19 cellular contexts compared by ENCODE assay signal in the genomic region with DNA sequence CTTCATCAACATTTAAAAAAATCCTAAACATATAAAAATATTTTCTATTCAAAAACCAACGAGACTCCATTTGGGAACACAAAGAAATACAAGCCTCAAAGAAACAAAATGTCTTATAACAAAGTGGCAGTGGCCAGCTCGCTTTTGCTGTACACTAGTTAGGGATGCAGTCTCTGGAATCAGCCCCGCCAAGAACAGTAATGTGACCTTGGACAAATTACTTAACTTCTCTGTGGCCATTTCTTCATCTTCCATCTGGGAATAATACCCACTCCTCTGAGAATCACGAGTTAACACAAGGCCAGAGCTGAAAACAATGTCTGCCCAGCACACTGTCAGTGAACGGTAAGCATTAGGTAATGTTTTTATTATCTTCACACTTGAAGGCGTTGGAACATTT. TPM values are rescaled to one million over a fixed set of nuclear protein-coding genes. Genes with fewer than 3 reads are reported as not detected.
DNase-seq lines count a peak whose midpoint lies in the region; ATAC-seq and TF ChIP-seq lines count a peak whose summit lies in the region.
"Had no signal": no experiment of that assay in that cellular context is flagged by ENCODE, and none has a peak within 500 bp of the region (broad histone marks: within the 10 kb centered on the region; RNA-seq: fewer than 3 reads in every experiment).

No MANE protein-coding gene starts in this region.

- no peaks in the 10 kb centered on the region for H3F3A ChIP-seq in Loucy (ENCODE audit: low read depth)

- ATAC-seq in CD4-positive, alpha-beta T cell (ENCODE audit: poor library complexity) = no peak
- ATAC-seq in activated naive CD8-positive, alpha-beta T cell treated with anti-CD3 and anti-CD28 coated beads, Interleukin-2, amount 50 U/mL, for 24 hours = no peak
- no peak for ATAC-seq in natural killer cell
- ATAC-seq in GM19463 (IDR thresholded peaks at IDR 0.05; ENCODE audit: unreplicated experiment) = no peak
- ATAC-seq: GM23338, PC-3 had no signal

- POLR2A ChIA-PET in CD4-positive, alpha-beta T cell (lab: Charles Lee) = interaction anchor here (1.1 to 13.5 kb wide), 4 partner anchors 17 to 48 kb away, joined by 3 to 301 read pairs (median 4); partner anchors contain the start of gene STAT5A

- no peaks in the 10 kb centered on the region for H3K9me3 ChIP-seq in CD4-positive, alpha-beta T cell (ENCODE audit: control insufficient read depth, low read length)
- H3K9me3 ChIP-seq in Loucy (ENCODE audit: insufficient read depth, low read depth, low read length) = no peaks in the 10 kb centered on the region
- no peaks in the 10 kb centered on the region for H3K9me3 ChIP-seq in WERI-Rb-1 (ENCODE audit: severe bottlenecking)
- H3K9me3 ChIP-seq: BE2C, right atrium auricular region had no signal

- H2AFZ ChIP-seq in Loucy (ENCODE audit: low read length) = no peak overlapping the region
- H2AFZ ChIP-seq: GM23338 had no signal

- H3K36me3 ChIP-seq in Loucy (ENCODE audit: insufficient read depth, low read length) = no peaks in the 10 kb centered on the region
- H3K36me3 ChIP-seq in WERI-Rb-1 = no peaks in the 10 kb centered on the region
- H3K36me3 ChIP-seq: BE2C, right atrium auricular region had no signal

- H3K4me3 Mint-ChIP-seq in CD4-positive, alpha-beta T cell = peak overlapping the region; percentile 88
- H3K4me3 Mint-ChIP-seq in activated naive CD8-positive, alpha-beta T cell treated with anti-CD3 and anti-CD28 coated beads, Interleukin-2, amount 50 U/mL, for 24 hours = peak overlapping the region; percentile 50
- H3K4me3 Mint-ChIP-seq in natural killer cell = no peak overlapping the region
- H3K4me3 Mint-ChIP-seq: GM23338, nephron had no signal

- peak overlapping the region; percentile 98 for H3K9ac ChIP-seq in Loucy (ENCODE audit: low read depth, low read length, poor library complexity, severe bottlenecking)

- no peak for TF ChIP-seq CTCF in CD4-positive, alpha-beta T cell (IDR thresholded peaks at IDR 0.05)
- TF ChIP-seq CTCF in Loucy (conservative IDR thresholded peaks at IDR 0.05; ENCODE audit: low read length) (no peak), natural killer cell (IDR thresholded peaks at IDR 0.05) (no peak), WERI-Rb-1 (IDR thresholded peaks at IDR 0.05; ENCODE audit: low read depth, low read length) (no peak)

- CTCF ChIA-PET in CD4-positive, alpha-beta T cell (lab: Charles Lee) = interaction anchor here (1.1 to 6.1 kb wide), 3 partner anchors 19 to 48 kb away, joined by 4 to 51 read pairs (median 28); no protein-coding TSS in a partner anchor

- intact Hi-C loops in CD4-positive, alpha-beta T cell (cut with DNase I, micrococcal nuclease) = no loop called here
- intact Hi-C loops in natural killer cell (cut with micrococcal nuclease) = loop anchor here (10.0 kb wide), 1 partner anchor 46 kb away; no protein-coding TSS in a partner anchor

- no peaks in the 10 kb centered on the region for H3K27me3 Mint-ChIP-seq in CD4-positive, alpha-beta T cell
- H3K27me3 Mint-ChIP-seq in activated naive CD8-positive, alpha-beta T cell treated with anti-CD3 and anti-CD28 coated beads, Interleukin-2, amount 50 U/mL, for 24 hours = no peaks in the 10 kb centered on the region
- H3K27me3 Mint-ChIP-seq in natural killer cell (ENCODE audit: low read depth in 2 of 2) = no peaks in the 10 kb centered on the region

- no peak for DNase-seq in CD4-positive, alpha-beta T cell
- DNase-seq in activated naive CD8-positive, alpha-beta T cell treated with anti-CD3 and anti-CD28 coated beads, Interleukin-2, amount 50 U/mL, for 24 hours = no peak
- DNase-seq in natural killer cell (no peak), COLO829 (ENCODE audit: low spot score) (no peak), WERI-Rb-1 (no peak)
- DNase-seq: activated CD4-positive, alpha-beta T cell treated with anti-CD3 and anti-CD28 coated beads for 1 hour; activated gamma-delta T cell; BE2C; effector CD8-positive, alpha-beta T cell; MM.1S; NCI-H2081; NCI-H69; PC-3; trophoblast cell had no signal

- peaks cover 100% of the 10 kb centered on the region for H3K79me2 ChIP-seq in Loucy (ENCODE audit: insufficient read depth, low read length)

- H3K27me3 ChIP-seq in CD4-positive, alpha-beta T cell (ENCODE audit: control insufficient read depth, insufficient read depth, low read length) = no peaks in the 10 kb centered on the region
- H3K27me3 ChIP-seq in Loucy (ENCODE audit: insufficient read depth, low read length, poor library complexity, severe bottlenecking) = no peaks in the 10 kb centered on the region
- no peaks in the 10 kb centered on the region for H3K27me3 ChIP-seq in WERI-Rb-1 (ENCODE audit: insufficient read depth, low read depth, severe bottlenecking)
- H3K27me3 ChIP-seq: BE2C, right atrium auricular region had no signal

- H3K27ac Mint-ChIP-seq in CD4-positive, alpha-beta T cell = peak overlapping the region; percentile 91
- H3K27ac Mint-ChIP-seq in activated naive CD8-positive, alpha-beta T cell treated with anti-CD3 and anti-CD28 coated beads, Interleukin-2, amount 50 U/mL, for 24 hours = peak overlapping the region; percentile 94
- H3K27ac Mint-ChIP-seq in natural killer cell = peak overlapping the region; percentile 88 to 92
- H3K27ac Mint-ChIP-seq: GM23338, nephron had no signal

- H3K27ac ChIP-seq in CD4-positive, alpha-beta T cell (ENCODE audit: low read depth, low read length) = peak overlapping the region; percentile 42
- no peak overlapping the region for H3K27ac ChIP-seq in WERI-Rb-1
- H3K27ac ChIP-seq: right atrium auricular region had no signal

- peaks cover 84% of the 10 kb centered on the region for H3K4me1 Mint-ChIP-seq in CD4-positive, alpha-beta T cell (ENCODE audit: low read depth)
- peaks cover 87% of the 10 kb centered on the region for H3K4me1 Mint-ChIP-seq in activated naive CD8-positive, alpha-beta T cell treated with anti-CD3 and anti-CD28 coated beads, Interleukin-2, amount 50 U/mL, for 24 hours
- peaks cover 48 to 50% of the 10 kb centered on the region in 2 donors for H3K4me1 Mint-ChIP-seq in natural killer cell

- peaks cover 88% of the 10 kb centered on the region for H4K20me1 ChIP-seq in Loucy (ENCODE audit: insufficient read depth, low read length, poor library complexity, severe bottlenecking)

- no peaks in the 10 kb centered on the region for H3K9me2 ChIP-seq in Loucy (replicated peaks; ENCODE audit: low read depth, low read length)

- peaks cover 29% of the 10 kb centered on the region for H3K36me3 Mint-ChIP-seq in CD4-positive, alpha-beta T cell (ENCODE audit: low read depth)
- peaks cover 39% of the 10 kb centered on the region for H3K36me3 Mint-ChIP-seq in activated naive CD8-positive, alpha-beta T cell treated with anti-CD3 and anti-CD28 coated beads, Interleukin-2, amount 50 U/mL, for 24 hours (ENCODE audit: low read depth)
- no peaks in the 10 kb centered on the region for H3K36me3 Mint-ChIP-seq in natural killer cell

- no peaks in the 10 kb centered on the region for H3K9me3 Mint-ChIP-seq in CD4-positive, alpha-beta T cell
- H3K9me3 Mint-ChIP-seq in activated naive CD8-positive, alpha-beta T cell treated with anti-CD3 and anti-CD28 coated beads, Interleukin-2, amount 50 U/mL, for 24 hours = no peaks in the 10 kb centered on the region
- H3K9me3 Mint-ChIP-seq in natural killer cell = no peaks in the 10 kb centered on the region
- H3K9me3 Mint-ChIP-seq: GM23338, nephron had no signal

- H3K4me3 ChIP-seq in Loucy (ENCODE audit: low read length, poor library complexity, severe bottlenecking) (peak overlapping the region; percentile 97), WERI-Rb-1 (ENCODE audit: low read depth, low read length) (no peak overlapping the region)
- H3K4me3 ChIP-seq: GM23338, right atrium auricular region had no signal

- H3K4me2 ChIP-seq in Loucy (ENCODE audit: low read depth, low read length, poor library complexity, severe bottlenecking) = peak overlapping the region; percentile 94
- H3K4me2 ChIP-seq: GM23338 had no signal

- peaks cover 78% of the 10 kb centered on the region for H3K4me1 ChIP-seq in Loucy (ENCODE audit: insufficient read depth, low read length, poor library complexity, severe bottlenecking)
- H3K4me1 ChIP-seq: BE2C had no signal

RNA-seq across cellular contexts. Expression of gene STAT5B, which starts 5.6 kb away (rescaled TPM):
- total RNA-seq in CD4-positive, alpha-beta T cell = 100 to 1,000 TPM in 1 of 2 experiments, 10 to 100 TPM in 1; 99.4 to 104 TPM
- 100 to 1,000 TPM in 2 of 3 donors, 10 to 100 TPM in 1; 79.9 to 112 (median 103) TPM for total RNA-seq in natural killer cell
- total RNA-seq: PC-3 had no signal

RNA-seq across cellular contexts. Expression of gene STAT5A, which starts 17.7 kb away (rescaled TPM):
- total RNA-seq in CD4-positive, alpha-beta T cell = 100 to 1,000 TPM; 141 to 150 TPM
- total RNA-seq in natural killer cell = 100 to 1,000 TPM; 112 to 135 (median 117) TPM
- total RNA-seq: PC-3 had no signal
